In genomic region chr6:34610819-34611477, GRCh38 we compare ENCODE assay signal across 9 cellular contexts. TPM values are rescaled to one million over a fixed set of nuclear protein-coding genes. Genes with fewer than 3 reads are reported as not detected.
DNase-seq lines count a peak whose midpoint lies in the region; ATAC-seq and TF ChIP-seq lines count a peak whose summit lies in the region.
"Had no signal": no experiment of that assay in that cellular context is flagged by ENCODE, and none has a peak within 500 bp of the region (broad histone marks: within the 10 kb centered on the region; RNA-seq: fewer than 3 reads in every experiment).

No MANE protein-coding gene starts in this region.

- H4K8ac ChIP-seq in mesenchymal stem cell (ENCODE audit: low read length): no peak overlapping the region

- H3F3A ChIP-seq in smooth muscle cell (ENCODE audit: low read depth): peaks cover 8% of the 10 kb centered on the region

- intact Hi-C loops in head of caudate nucleus (cut with DNase I): no loop called here

- no peak overlapping the region for H2AK5ac ChIP-seq in mesenchymal stem cell (ENCODE audit: low read length, severe bottlenecking)

- no peak overlapping the region for H3K14ac ChIP-seq in mesenchymal stem cell (ENCODE audit: low read length in 2 of 2)

- no peak overlapping the region for H4K91ac ChIP-seq in mesenchymal stem cell (ENCODE audit: low read length)

- no peak overlapping the region for H3K4me2 ChIP-seq in mesenchymal stem cell (ENCODE audit: low read length, poor library complexity, severe bottlenecking)
- H3K4me2 ChIP-seq in smooth muscle cell: no peak overlapping the region

- H3K23ac ChIP-seq in mesenchymal stem cell (ENCODE audit: low read length in 2 of 2): no peak overlapping the region

- H3K36me3 ChIP-seq in HUES48 (ENCODE audit: control insufficient read depth, insufficient read depth, low read length) (peaks cover 9% of the 10 kb centered on the region), mesenchymal stem cell (ENCODE audit: control insufficient read depth in 1 of 2, insufficient read depth in 2 of 2, low read depth in 1 of 2, low read length in 2 of 2) (peaks cover 5 to 18% of the 10 kb centered on the region in 2 experiments), smooth muscle cell (ENCODE audit: low read depth) (no peaks in the 10 kb centered on the region)

- no peak overlapping the region for H3K4ac ChIP-seq in mesenchymal stem cell (ENCODE audit: low read depth in 1 of 2, low read length in 2 of 2)

- H2AFZ ChIP-seq in mesenchymal stem cell (ENCODE audit: low read depth, low read length) (no peak overlapping the region), smooth muscle cell (ENCODE audit: low read depth) (no peak overlapping the region)

- H3K4me3 ChIP-seq in HUES48 (ENCODE audit: low read depth, low read length): no peak overlapping the region
- H3K4me3 ChIP-seq in mesenchymal stem cell (ENCODE audit: insufficient read depth in 1 of 2, low read depth in 1 of 2, low read length in 2 of 2): no peak overlapping the region
- no peak overlapping the region for H3K4me3 ChIP-seq in smooth muscle cell
- H3K4me3 ChIP-seq: transverse colon had no signal

- H3K27me3 ChIP-seq in HUES48 (ENCODE audit: control insufficient read depth, insufficient read depth, low read length) (no peaks in the 10 kb centered on the region), mesenchymal stem cell (ENCODE audit: control insufficient read depth in 1 of 2, insufficient read depth in 1 of 2, low read length in 2 of 2) (no peaks in the 10 kb centered on the region), smooth muscle cell (ENCODE audit: low read depth) (no peaks in the 10 kb centered on the region)
- H3K27me3 ChIP-seq: transverse colon had no signal

- H2BK120ac ChIP-seq in mesenchymal stem cell (ENCODE audit: low read depth, low read length): no peak overlapping the region

- TF ChIP-seq CTCF in smooth muscle cell (IDR thresholded peaks at IDR 0.05; ENCODE audit: borderline replicate concordance, insufficient read depth, poor library complexity, severe bottlenecking): no peak

- H3K79me2 ChIP-seq in smooth muscle cell (ENCODE audit: low read depth): peaks cover 16% of the 10 kb centered on the region

- no peak overlapping the region for H2BK12ac ChIP-seq in mesenchymal stem cell (ENCODE audit: low read length in 2 of 2)

- no peak overlapping the region for H2BK5ac ChIP-seq in mesenchymal stem cell (ENCODE audit: low read depth, low read length, poor library complexity, severe bottlenecking)

- peaks cover 87% of the 10 kb centered on the region for H4K20me1 ChIP-seq in smooth muscle cell (ENCODE audit: low read depth)

- ATAC-seq in GM21515 (IDR thresholded peaks at IDR 0.05; ENCODE audit: unreplicated experiment): no peak

- no peak overlapping the region for H2BK15ac ChIP-seq in mesenchymal stem cell (ENCODE audit: low read depth, poor library complexity, severe bottlenecking)

- H3K9me3 ChIP-seq in HUES48 (ENCODE audit: control insufficient read depth, insufficient read depth, low read length) (no peaks in the 10 kb centered on the region), mesenchymal stem cell (ENCODE audit: control insufficient read depth, low read length) (no peaks in the 10 kb centered on the region), smooth muscle cell (replicated peaks; ENCODE audit: low read depth) (no peaks in the 10 kb centered on the region)
- H3K9me3 ChIP-seq: transverse colon had no signal

- peaks cover 24% of the 10 kb centered on the region for H3K79me1 ChIP-seq in mesenchymal stem cell (replicated peaks; ENCODE audit: low read length, poor library complexity, severe bottlenecking)

- H3K27ac ChIP-seq in HUES48 (ENCODE audit: low read depth, low read length) (peak overlapping the region; percentile 12), mesenchymal stem cell (ENCODE audit: low read length, poor library complexity, severe bottlenecking) (no peak overlapping the region), smooth muscle cell (ENCODE audit: low read depth) (no peak overlapping the region), caudate nucleus (ENCODE audit: low read depth, low read length) (no peak overlapping the region)

- no peaks in the 10 kb centered on the region for H3K4me1 ChIP-seq in HUES48 (ENCODE audit: control insufficient read depth, insufficient read depth, low read length)
- no peaks in the 10 kb centered on the region for H3K4me1 ChIP-seq in mesenchymal stem cell (ENCODE audit: control insufficient read depth, insufficient read depth, low read depth, low read length)
- H3K4me1 ChIP-seq in smooth muscle cell (ENCODE audit: low read depth): peaks cover 1% of the 10 kb centered on the region

- H3K9ac ChIP-seq in HUES48 (ENCODE audit: low read depth, low read length) (no peak overlapping the region), mesenchymal stem cell (ENCODE audit: low read length) (no peak overlapping the region), smooth muscle cell (ENCODE audit: low read depth) (no peak overlapping the region)

- WGBS in mesenchymal stem cell: 49% methylated on average over 4 of the region's 4 CpGs
- 47% methylated on average over 4 of the region's 4 CpGs for WGBS in smooth muscle cell (ENCODE audit: low lambda C conversion rate)

- DNase-seq in AG20443 (ENCODE audit: low spot score) (peak; percentile 46), astrocyte of the hippocampus (ENCODE audit: low read depth, low spot score) (peak; percentile 42), mesenchymal stem cell (peak; percentile 91), smooth muscle cell (lab: John Stamatoyannopoulos, UW; ENCODE audit: unreplicated experiment) (no peak), caudate nucleus (lab: John Stamatoyannopoulos, UW) (no peak), head of caudate nucleus (no peak)

- H3K18ac ChIP-seq in mesenchymal stem cell (ENCODE audit: low read depth in 1 of 2, low read length in 2 of 2): no peak overlapping the region

RNA-seq across cellular contexts. Expression of gene SPDEF, which starts 54.8 kb away (rescaled TPM):
- polyA plus RNA-seq in mesenchymal stem cell (2013, experiment 1 of 2): not detected
- 0.05 TPM for polyA plus RNA-seq in mesenchymal stem cell (2013, experiment 2 of 2)
- total RNA-seq in smooth muscle cell: not detected in 2 replicates
- polyA plus RNA-seq in smooth muscle cell: 0.16 and 0.21 TPM in 2 replicates

Comparison
In these comparisons a context has a peak if more than half of its experiments do, and no peak if none do; other contexts are left out.
1. DNase-seq: peak in AG20443 (single experiment), astrocyte of the hippocampus (single experiment) and mesenchymal stem cell (single experiment); none in smooth muscle cell (single experiment), caudate nucleus (0 of 61) and head of caudate nucleus (0 of 42).